ENCODE assay signal across 33 cellular contexts in genomic region chr17:32161029-32161428, GRCh38. TPM values are rescaled to one million over a fixed set of nuclear protein-coding genes. Genes with fewer than 3 reads are reported as not detected.
DNase-seq lines count a peak whose midpoint lies in the region; ATAC-seq and TF ChIP-seq lines count a peak whose summit lies in the region.
"Had no signal": no experiment of that assay in that cellular context is flagged by ENCODE, and none has a peak within 500 bp of the region (broad histone marks: within the 10 kb centered on the region; RNA-seq: fewer than 3 reads in every experiment).

No MANE protein-coding gene starts in this region.

- 96 to 98% methylated on average over 8 of the region's 8 CpGs for WGBS in GM23248 (ENCODE audit: low coverage in 1 of 2, low lambda C conversion rate in 2 of 2, missing lambda C conversion rate in 2 of 2), 2 experiments

- H3F3A ChIP-seq in GM23248 (ENCODE audit: insufficient read depth) = peaks cover 28% of the 10 kb centered on the region

- H3K27ac ChIP-seq in ACC112 (ENCODE audit: low read depth, low read length) (peak overlapping the region; percentile 66), GM23248 (peak overlapping the region; percentile 67)
- no peak overlapping the region for H3K27ac ChIP-seq in effector memory CD4-positive, alpha-beta T cell (ENCODE audit: insufficient read depth, low read length, poor library complexity, severe bottlenecking)
- H3K27ac ChIP-seq: colonic mucosa, left lung, RWPE1, stomach, tibial artery had no signal

- no peak overlapping the region for H3K4me3 ChIP-seq in ACC112 (ENCODE audit: low read depth, low read length)
- no peak overlapping the region for H3K4me3 ChIP-seq in GM23248
- no peak overlapping the region for H3K4me3 ChIP-seq in astrocyte of the cerebellum (ENCODE audit: low read depth, low read length)
- no peak overlapping the region for H3K4me3 ChIP-seq in effector memory CD4-positive, alpha-beta T cell (ENCODE audit: insufficient read depth, low read depth, low read length, poor library complexity, severe bottlenecking)
- H3K4me3 ChIP-seq: colonic mucosa, gastrocnemius medialis, HAP-1, left lung, skin epidermis, stomach, tibial artery had no signal

- in situ Hi-C loops in GM23248 (cut with MboI) (no loop called here), astrocyte of the cerebellum (cut with HindIII; ENCODE audit: low sequenced_read_pairs) (no loop called here)

- H3K9me2 ChIP-seq in GM23248 (ENCODE audit: insufficient read depth) = no peaks in the 10 kb centered on the region

- H3K27me3 ChIP-seq in ACC112 (ENCODE audit: insufficient read depth, low read length) (no peaks in the 10 kb centered on the region), GM23248 (replicated peaks; ENCODE audit: insufficient read depth) (no peaks in the 10 kb centered on the region)
- no peaks in the 10 kb centered on the region for H3K27me3 ChIP-seq in effector memory CD4-positive, alpha-beta T cell (replicated peaks; ENCODE audit: control insufficient read depth, insufficient read depth, low read length, poor library complexity, severe bottlenecking)
- H3K27me3 ChIP-seq: colonic mucosa, gastrocnemius medialis, left lung, stomach, tibial artery had no signal

- no peak for ATAC-seq in HG02678 (IDR thresholded peaks at IDR 0.05; ENCODE audit: unreplicated experiment)
- ATAC-seq: activated CD8-positive, alpha-beta memory T cell treated with anti-CD3 and anti-CD28 coated beads, Interleukin-2, amount 10 ng/mL, durations not matched to agents 7 days and 5 days; esophagus mucosa; gastrocnemius medialis; naive thymus-derived CD4-positive, alpha-beta T cell; WTC11 had no signal

- H4K20me1 ChIP-seq in GM23248 (ENCODE audit: insufficient read depth) = no peaks in the 10 kb centered on the region

- H3K36me3 ChIP-seq in ACC112 (ENCODE audit: insufficient read depth, low read length) (0 out of 2 replicates have a peak, but pooled peaks cover 6% of the 10 kb centered on the region), GM23248 (ENCODE audit: low read depth) (no peaks in the 10 kb centered on the region)
- peaks cover 16% of the 10 kb centered on the region for H3K36me3 ChIP-seq in effector memory CD4-positive, alpha-beta T cell (ENCODE audit: control insufficient read depth, insufficient read depth, low read length)
- H3K36me3 ChIP-seq: colonic mucosa, gastrocnemius medialis had no signal

- no peak overlapping the region for H3K9ac ChIP-seq in GM23248

- no peak overlapping the region for H3K4me2 ChIP-seq in GM23248 (ENCODE audit: unreplicated experiment)

- H3K4me1 ChIP-seq in ACC112 (ENCODE audit: control insufficient read depth, insufficient read depth, low read length, unreplicated experiment) (peaks cover 32% of the 10 kb centered on the region), GM23248 (ENCODE audit: insufficient read depth) (peaks cover 24% of the 10 kb centered on the region)
- H3K4me1 ChIP-seq in effector memory CD4-positive, alpha-beta T cell (ENCODE audit: control insufficient read depth, insufficient read depth, low read length, poor library complexity, severe bottlenecking) = no peaks in the 10 kb centered on the region
- H3K4me1 ChIP-seq: colonic mucosa had no signal

- DNase-seq in GM23248 = no peak
- peak; percentile 65 for DNase-seq in astrocyte of the cerebellum (ENCODE audit: low read depth)
- DNase-seq in iris pigment epithelial cell (ENCODE audit: low read depth) = peak; percentile 81
- DNase-seq in GM10248 (ENCODE audit: extremely low spot score) = no peak
- no peak for DNase-seq in effector memory CD4-positive, alpha-beta T cell
- no peak for DNase-seq in stimulated activated naive CD4-positive, alpha-beta T cell treated with Interleukin-2 at 50 U/mL for 16 hours (lab: John Stamatoyannopoulos, UW)
- DNase-seq: activated CD8-positive, alpha-beta memory T cell treated with anti-CD3 and anti-CD28 coated beads, Interleukin-2, amount 10 ng/mL, durations not matched to agents 7 days and 5 days; activated naive CD4-positive, alpha-beta T cell; activated T-cell treated with anti-CD3 and anti-CD28 coated beads, Interleukin-2, amount 50 U/mL, for 48 hours; CD8-positive, alpha-beta memory T cell; colonic mucosa; DMS153; gastrocnemius medialis; GF-D8; hippocampal formation; KBM-7; left lung; MM.1S; naive thymus-derived CD4-positive, alpha-beta T cell; NCI-H1417 treated with DMSO at 0.1 percent for 48 hours; NCI-H2081 treated with DMSO at 0.1 percent for 48 hours; NCI-H345; NCI-H748 treated with DMSO at 0.1 percent for 48 hours; stomach; T-helper 9 cell; tibial artery had no signal

- H2AFZ ChIP-seq in ACC112 (ENCODE audit: low read length, unreplicated experiment) (no peak overlapping the region), GM23248 (no peak overlapping the region)

- POLR2A ChIA-PET in GM10248 (lab: Yijun Ruan, JAX) = no interaction called here

- H3K9me3 ChIP-seq in GM23248 (ENCODE audit: low read depth) = no peaks in the 10 kb centered on the region
- no peaks in the 10 kb centered on the region for H3K9me3 ChIP-seq in effector memory CD4-positive, alpha-beta T cell (ENCODE audit: control insufficient read depth, low read length)
- H3K9me3 ChIP-seq: colonic mucosa, gastrocnemius medialis, HAP-1, tibial artery had no signal

- CTCF ChIA-PET in GM10248 (lab: Yijun Ruan, JAX) = no interaction called here

- H3K79me2 ChIP-seq in ACC112 (ENCODE audit: control insufficient read depth, insufficient read depth, low read length, unreplicated experiment) (peaks cover 2% of the 10 kb centered on the region), GM23248 (ENCODE audit: insufficient read depth) (peaks cover 3% of the 10 kb centered on the region; the same call in 1 of the 2 replicates)

- TF ChIP-seq CTCF in astrocyte of the cerebellum (IDR thresholded peaks at IDR 0.05; ENCODE audit: low read depth, low read length, missing control alignments) (no peak), GM10248 (IDR thresholded peaks at IDR 0.05; ENCODE audit: control extremely low read depth, extremely low read depth, low read depth, missing control alignments) (no peak)

RNA-seq across cellular contexts. Expression of gene RHOT1, which starts 18.7 kb away (rescaled TPM):
- total RNA-seq in GM23248 (2014; rRNA removed; shearing (Covaris generic)) = 31.9 and 54.9 TPM in 2 replicates
- polyA plus RNA-seq in GM23248 (2016; fragmentation: Nextera tagmentation; extraction: Ambion mirVana) = 25.2 and 26.9 TPM in 2 replicates

Comparison
In these comparisons a context has a peak if more than half of its experiments do, and no peak if none do; other contexts are left out.
1. DNase-seq: peak in astrocyte of the cerebellum (single experiment) and iris pigment epithelial cell (single experiment); none in GM23248 (single experiment), GM10248 (single experiment), effector memory CD4-positive, alpha-beta T cell (0 of 3) and stimulated activated naive CD4-positive, alpha-beta T cell treated with Interleukin-2 at 50 U/mL for 16 hours (single experiment).